Comparison of ENCODE assay signal across 20 cellular contexts in genomic region chr5:92715946-92716345, GRCh38.
"Had no signal": no experiment of that assay in that cellular context is flagged by ENCODE, and none has a peak within 500 bp of the region (broad histone marks: within the 10 kb centered on the region; RNA-seq: fewer than 3 reads in every experiment).

No MANE protein-coding gene starts in this region.

- H3K27ac Mint-ChIP-seq: T-cell had no signal

- H3K4me3 Mint-ChIP-seq: T-cell had no signal

- DNase-seq: KBM-7; MV-4-11; NCI-H1048; NCI-H1105; NCI-H1417; NCI-H187; NCI-H2029; NCI-H2107; NCI-H2171 treated with DMSO at 0.1 percent for 48 hours; NCI-H345; NCI-H446 treated with DMSO at 0.1 percent for 48 hours; NCI-H510A treated with DMSO at 0.1 percent for 48 hours; NCI-H526; NCI-H748 treated with DMSO at 0.1 percent for 48 hours; NK-92 treated with Interleukin-12 subunit alpha and Interleukin-12 subunit beta, amount 100 ng/mL, for 24 hours; PC-3; SHP77; SK-N-SH; SW 1271; T-cell had no signal

- H3K27me3 Mint-ChIP-seq: T-cell had no signal

- H3K4me1 Mint-ChIP-seq: T-cell had no signal

- H3K36me3 Mint-ChIP-seq: T-cell had no signal
